12 cellular contexts compared by ENCODE assay signal in the genomic region with DNA sequence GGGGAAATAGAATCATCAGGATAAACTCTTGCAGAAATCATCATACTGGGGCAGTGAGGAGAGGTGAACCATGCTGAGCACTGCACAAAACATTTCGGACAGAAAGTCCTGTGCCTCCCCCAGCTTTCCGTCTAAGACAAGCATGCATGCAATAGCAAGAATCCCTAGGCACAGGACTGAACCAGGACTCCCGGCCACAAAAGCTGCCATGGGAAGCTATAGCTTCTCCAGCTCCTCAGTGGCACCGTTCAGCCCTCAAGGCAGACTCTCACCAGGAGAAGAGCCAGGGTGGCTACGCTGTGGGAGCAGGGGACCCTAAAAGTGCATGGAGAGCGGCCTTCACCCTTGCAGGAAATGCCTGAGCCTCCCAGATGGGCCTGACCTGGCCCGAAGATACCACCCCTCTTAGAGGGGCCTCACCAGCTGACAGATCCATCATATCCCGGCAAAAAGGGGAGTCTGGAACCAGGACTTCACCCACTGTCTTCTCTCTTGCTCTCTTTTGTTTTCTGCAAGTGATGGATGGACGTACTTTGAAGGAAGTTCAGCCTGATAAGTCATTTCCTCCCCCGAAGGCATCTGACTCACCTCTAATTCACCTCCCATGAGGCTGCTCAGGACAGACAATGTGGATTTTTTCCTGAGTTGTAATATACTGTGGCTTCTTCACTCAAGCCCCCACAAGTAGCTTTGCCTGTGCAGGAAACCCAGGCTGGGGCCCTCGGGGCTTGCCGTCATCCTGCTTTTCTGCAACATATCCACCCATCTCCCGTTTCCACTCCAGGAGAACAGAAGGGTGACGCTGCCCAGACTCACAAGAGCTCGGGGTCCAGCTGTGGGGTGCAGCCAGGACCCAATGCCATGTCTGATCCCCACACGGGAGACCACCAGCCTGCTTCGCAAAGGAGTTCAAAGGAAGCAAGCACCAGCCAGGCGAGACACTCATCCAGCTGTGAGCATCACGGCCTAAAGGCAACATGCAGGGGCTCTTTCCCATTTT.
A peak's percentile ranks its signal among the peaks of the same experiment; 100 is the strongest.
DNase-seq lines count a peak whose midpoint lies in the region; ATAC-seq and TF ChIP-seq lines count a peak whose summit lies in the region.
"Had no signal": no experiment of that assay in that cellular context is flagged by ENCODE, and none has a peak within 500 bp of the region (broad histone marks: within the 10 kb centered on the region; RNA-seq: fewer than 3 reads in every experiment).

No MANE protein-coding gene starts in this region.

- H3K4me1 Mint-ChIP-seq in mesothelial cell of epicardium (peaks cover 86% of the 10 kb centered on the region), T-helper 17 cell (peaks cover 19% of the 10 kb centered on the region)
- H3K4me1 Mint-ChIP-seq in naive thymus-derived CD4-positive, alpha-beta T cell, result peaks cover 1 to 33% (median 21%) of the 10 kb centered on the region in 7 donors

- H3K9me3 Mint-ChIP-seq in mesothelial cell of epicardium, result no peaks in the 10 kb centered on the region
- no peaks in the 10 kb centered on the region for H3K9me3 Mint-ChIP-seq in naive thymus-derived CD4-positive, alpha-beta T cell

- peak overlapping the region; percentile 14 for H3K4me3 Mint-ChIP-seq in mesothelial cell of epicardium
- no peak overlapping the region for H3K4me3 Mint-ChIP-seq in naive thymus-derived CD4-positive, alpha-beta T cell
- H3K4me3 Mint-ChIP-seq in T-helper 17 cell, result no peak overlapping the region

- no peaks in the 10 kb centered on the region for H3K9me3 ChIP-seq in naive thymus-derived CD4-positive, alpha-beta T cell (ENCODE audit: control insufficient read depth in 2 of 3, low read length in 3 of 3)
- no peaks in the 10 kb centered on the region for H3K9me3 ChIP-seq in T-helper 17 cell (ENCODE audit: control insufficient read depth, low read length, poor library complexity, severe bottlenecking)
- H3K9me3 ChIP-seq: transverse colon had no signal

- no peaks in the 10 kb centered on the region for H3K36me3 ChIP-seq in naive thymus-derived CD4-positive, alpha-beta T cell (ENCODE audit: control insufficient read depth in 2 of 3, insufficient read depth in 3 of 3, low read length in 3 of 3)
- H3K36me3 ChIP-seq: transverse colon had no signal

- peak; percentile 93 for DNase-seq in Daoy (ENCODE audit: low read depth)
- peak; percentile 35 for DNase-seq in NCI-H69 (lab: John Stamatoyannopoulos, UW)
- peak; percentile 29 to 90 for DNase-seq in dermis microvascular lymphatic vessel endothelial cell (ENCODE audit: low read depth in 2 of 2)
- DNase-seq in mesothelial cell of epicardium (ENCODE audit: low spot score in 2 of 2, unreplicated experiment in 2 of 2), result no peak
- no peak for DNase-seq in naive thymus-derived CD4-positive, alpha-beta T cell
- no peak for DNase-seq in NCI-H2081 treated with DMSO at 0.1 percent for 48 hours (lab: John Stamatoyannopoulos, UW)
- no peak for DNase-seq in T-helper 17 cell
- DNase-seq: left ventricle myocardium superior; stimulated activated CD4-positive, alpha-beta T cell treated with anti-CD3 and anti-CD28 coated beads, Interleukin-2, amount 100 ng/mL, for 24 hours; transverse colon had no signal

- POLR2A ChIA-PET in naive thymus-derived CD4-positive, alpha-beta T cell (lab: Charles Lee), result interaction anchor here (0.5 to 0.8 kb wide), 3 partner anchors 10 to 169 kb away, joined by 3 read pairs; no protein-coding TSS in a partner anchor

- ATAC-seq in naive thymus-derived CD4-positive, alpha-beta T cell, result no peak
- ATAC-seq in GM18870 (IDR thresholded peaks at IDR 0.05; ENCODE audit: unreplicated experiment) (no peak), T-helper 17 cell (no peak)
- ATAC-seq: GM12878, left ventricle myocardium superior had no signal

- no peak overlapping the region for H3K27ac ChIP-seq in naive thymus-derived CD4-positive, alpha-beta T cell (ENCODE audit: low read depth, low read length)
- H3K27ac ChIP-seq: transverse colon had no signal

- H3K27me3 Mint-ChIP-seq in mesothelial cell of epicardium (ENCODE audit: low read depth) (peaks cover 2% of the 10 kb centered on the region), T-helper 17 cell (peaks cover 37% of the 10 kb centered on the region)
- H3K27me3 Mint-ChIP-seq in naive thymus-derived CD4-positive, alpha-beta T cell, result peaks cover 0 to 12% (median 5%) of the 10 kb centered on the region in 5 donors

- CTCF ChIA-PET in naive thymus-derived CD4-positive, alpha-beta T cell (lab: Charles Lee), result interaction anchor here (0.7 to 1.1 kb wide), 2 partner anchors 9 to 313 kb away, joined by 3 to 4 read pairs; no protein-coding TSS in a partner anchor

- intact Hi-C loops in naive thymus-derived CD4-positive, alpha-beta T cell (cut with micrococcal nuclease), result no loop called here

- H3K27ac Mint-ChIP-seq in mesothelial cell of epicardium (peak overlapping the region; percentile 95), T-helper 17 cell (no peak overlapping the region)
- H3K27ac Mint-ChIP-seq in naive thymus-derived CD4-positive, alpha-beta T cell, result peak overlapping the region in 2 of 9 donors; percentile 37 to 52

- TF ChIP-seq CTCF in mesothelial cell of epicardium (IDR thresholded peaks at IDR 0.05; ENCODE audit: unreplicated experiment), result no peak

- H3K36me3 Mint-ChIP-seq in mesothelial cell of epicardium (no peaks in the 10 kb centered on the region), T-helper 17 cell (ENCODE audit: low read depth) (peaks cover 5% of the 10 kb centered on the region)
- H3K36me3 Mint-ChIP-seq in naive thymus-derived CD4-positive, alpha-beta T cell, result peaks cover 0 to 4% (median 0%) of the 10 kb centered on the region in 5 donors

- H3K4me1 ChIP-seq in naive thymus-derived CD4-positive, alpha-beta T cell (ENCODE audit: control insufficient read depth in 2 of 2, insufficient read depth in 2 of 2, low read length in 2 of 2), result no peaks in the 10 kb centered on the region
- H3K4me1 ChIP-seq: transverse colon had no signal

- H3K4me3 ChIP-seq in naive thymus-derived CD4-positive, alpha-beta T cell (ENCODE audit: low read length), result no peak overlapping the region
- H3K4me3 ChIP-seq: GM12878, transverse colon had no signal

- H3K27me3 ChIP-seq in naive thymus-derived CD4-positive, alpha-beta T cell (ENCODE audit: control insufficient read depth in 2 of 2, insufficient read depth in 2 of 2, low read length in 2 of 2), result no peaks in the 10 kb centered on the region
- H3K27me3 ChIP-seq: transverse colon had no signal

Comparison
In these comparisons a context has a peak if more than half of its experiments do, and no peak if none do; other contexts are left out.
1. DNase-seq: peak in Daoy (single experiment), NCI-H69 (single experiment) and dermis microvascular lymphatic vessel endothelial cell (2 of 2); none in mesothelial cell of epicardium (0 of 2), naive thymus-derived CD4-positive, alpha-beta T cell (0 of 9), NCI-H2081 treated with DMSO at 0.1 percent for 48 hours (single experiment) and T-helper 17 cell (0 of 3).